Comparison of ENCODE assay signal across 1 cellular context in genomic region chr13:24540236-24541126, GRCh38.
TF ChIP-seq lines count a peak whose summit lies in the region.

No MANE protein-coding gene starts in this region.

TF ChIP-seq in GM23338, 12 proteins besides CTCF, POLR2A, EP300 and RAD21 (continued from another document):
- TF ChIP-seq NANOG (IDR thresholded peaks at IDR 0.05; ENCODE audit: borderline replicate concordance) (no peak), EZH2 (IDR thresholded peaks at IDR 0.05; ENCODE audit: low read depth, unreplicated experiment) (no peak), JUNB (IDR thresholded peaks at IDR 0.05; ENCODE audit: unreplicated experiment) (no peak), ETS1 (IDR thresholded peaks at IDR 0.05) (no peak)
